Comparison of ENCODE assay signal across 3 cellular contexts in the genomic region with DNA sequence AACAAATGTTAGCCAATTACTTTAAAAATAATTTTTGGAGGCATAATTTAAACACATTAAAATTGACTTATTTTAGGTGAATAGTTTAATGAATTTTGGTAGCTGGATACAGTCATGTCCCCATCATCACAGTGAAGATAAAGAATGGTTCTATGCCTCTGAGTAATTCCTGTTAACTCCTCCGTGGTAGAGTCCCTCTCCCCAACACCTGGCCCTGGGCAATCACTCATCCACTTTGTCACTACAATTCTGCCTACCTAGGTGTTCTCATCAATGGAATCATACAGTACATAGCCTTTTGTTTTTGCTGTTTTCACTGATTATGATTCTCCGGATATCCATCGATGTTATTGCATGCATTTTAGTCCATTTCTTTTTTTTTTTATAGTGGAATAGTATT.
"Had no signal": no experiment of that assay in that cellular context is flagged by ENCODE, and none has a peak within 500 bp of the region (broad histone marks: within the 10 kb centered on the region; RNA-seq: fewer than 3 reads in every experiment).

No MANE protein-coding gene starts in this region.

- DNase-seq: GDM1, GF-D8 had no signal

- ATAC-seq: GM12878 had no signal

- H3K4me3 ChIP-seq: GM12878 had no signal
